ENCODE assay signal across 1 cellular context in the genomic region with DNA sequence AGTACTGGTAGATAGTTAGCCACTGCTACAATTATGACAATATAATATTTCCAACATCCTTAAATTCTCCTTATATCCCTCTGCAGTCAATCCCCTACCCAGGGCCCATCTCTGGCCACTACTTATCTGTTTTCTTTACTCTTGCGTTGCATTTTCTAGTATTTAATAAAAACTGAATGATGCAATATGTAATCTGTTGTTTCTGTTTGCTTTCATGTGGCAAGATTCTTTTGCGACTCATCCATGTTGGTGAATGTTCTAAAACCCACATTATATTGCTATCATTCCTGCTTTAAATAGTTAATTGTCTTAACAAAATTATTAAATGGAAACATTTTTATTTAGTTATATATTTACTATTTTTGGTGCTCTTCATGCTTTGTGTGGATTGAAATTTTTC.
TF ChIP-seq lines count a peak whose summit lies in the region.

No MANE protein-coding gene starts in this region.

TF ChIP-seq in IMR-90, 13 proteins besides CTCF, POLR2A, EP300 and RAD21:
- TF ChIP-seq CEBPB (IDR thresholded peaks at IDR 0.05; ENCODE audit: low read depth, low read length): peak; percentile 93
- TF ChIP-seq RCOR1 (IDR thresholded peaks at IDR 0.05; ENCODE audit: insufficient replicate concordance, low read length): no peak
